17 cellular contexts compared by ENCODE assay signal in the genomic region with DNA sequence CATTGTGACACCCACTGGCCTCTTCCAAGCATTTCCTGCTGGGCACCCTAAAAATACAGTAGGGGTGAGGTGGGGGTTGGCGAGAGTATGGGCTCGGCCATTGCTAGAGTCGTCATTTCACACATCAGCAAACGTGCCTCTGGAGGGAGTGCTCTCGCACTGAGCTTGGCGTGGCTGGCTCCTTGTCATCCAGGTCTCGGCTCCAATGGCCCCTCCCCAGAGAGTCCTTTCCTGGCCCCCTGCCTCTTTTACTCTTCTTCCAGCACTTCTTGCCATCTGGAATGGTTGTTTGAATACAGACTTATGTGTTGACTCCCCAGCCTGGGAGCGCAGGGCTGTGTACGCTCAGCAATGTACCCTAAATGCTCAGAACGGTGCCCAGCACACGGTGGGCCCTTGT. TPM values are rescaled to one million over a fixed set of nuclear protein-coding genes. Genes with fewer than 3 reads are reported as not detected.
"Had no signal": no experiment of that assay in that cellular context is flagged by ENCODE, and none has a peak within 500 bp of the region (broad histone marks: within the 10 kb centered on the region; RNA-seq: fewer than 3 reads in every experiment).

No MANE protein-coding gene starts in this region.

- H3K4me3 ChIP-seq: colonic mucosa, gastroesophageal sphincter, mucosa of descending colon, thoracic aorta had no signal

- H3K9me3 ChIP-seq: colonic mucosa, gastroesophageal sphincter, mucosa of descending colon, thoracic aorta had no signal

- H3K27me3 ChIP-seq: colonic mucosa, gastroesophageal sphincter had no signal

- H3K9me3 Mint-ChIP-seq: activated CD4-positive, alpha-beta memory T cell treated with anti-CD3 and anti-CD28 coated beads for 36 hours; naive thymus-derived CD8-positive, alpha-beta T cell; stimulated activated naive CD8-positive, alpha-beta T cell treated with anti-CD3 and anti-CD28 coated beads, Interleukin-15, Interleukin-2, amounts not matched to agents 100 ng/mL and 50 ng/mL, for 24 hours had no signal

- H3K36me3 Mint-ChIP-seq: activated CD4-positive, alpha-beta memory T cell treated with anti-CD3 and anti-CD28 coated beads for 36 hours; activated naive CD8-positive, alpha-beta T cell; naive thymus-derived CD8-positive, alpha-beta T cell had no signal

- H3K27ac Mint-ChIP-seq: activated CD4-positive, alpha-beta memory T cell treated with anti-CD3 and anti-CD28 coated beads for 36 hours; activated naive CD8-positive, alpha-beta T cell; naive thymus-derived CD8-positive, alpha-beta T cell; stimulated activated naive CD8-positive, alpha-beta T cell treated with anti-CD3 and anti-CD28 coated beads, Interleukin-15, Interleukin-2, amounts not matched to agents 100 ng/mL and 50 ng/mL, for 24 hours had no signal

- H3K4me3 Mint-ChIP-seq: activated CD4-positive, alpha-beta memory T cell treated with anti-CD3 and anti-CD28 coated beads for 36 hours; activated naive CD8-positive, alpha-beta T cell; naive thymus-derived CD8-positive, alpha-beta T cell; stimulated activated naive CD8-positive, alpha-beta T cell treated with anti-CD3 and anti-CD28 coated beads, Interleukin-15, Interleukin-2, amounts not matched to agents 100 ng/mL and 50 ng/mL, for 24 hours had no signal

- DNase-seq: activated CD4-positive, alpha-beta memory T cell treated with anti-CD3 and anti-CD28 coated beads for 36 hours; activated CD4-positive, CD25-positive, alpha-beta regulatory T cell treated with anti-CD3 and anti-CD28 coated beads, Interleukin-2, amount 50 U/mL, for 72 hours; activated gamma-delta T cell; activated T-cell treated with anti-CD3 and anti-CD28 coated beads, Interleukin-2, amount 50 U/mL, for 48 hours; anterior cingulate cortex; colonic mucosa; effector CD8-positive, alpha-beta T cell; hippocampal formation; left colon; mammary epithelial cell; naive thymus-derived CD8-positive, alpha-beta T cell; stimulated activated CD4-positive, alpha-beta T cell treated with anti-CD3 and anti-CD28 coated beads, Interleukin-4, amount 100 ng/mL, for 1 hour had no signal

- H3K27ac ChIP-seq: colonic mucosa, gastroesophageal sphincter, thoracic aorta had no signal

- H3K36me3 ChIP-seq: colonic mucosa, gastroesophageal sphincter, thoracic aorta had no signal

RNA-seq across cellular contexts. Expression of gene UNC5B, which starts 18.8 kb away (rescaled TPM):
- total RNA-seq: naive thymus-derived CD8-positive, alpha-beta T cell had no signal
